ENCODE assay signal across 21 cellular contexts in the genomic region with DNA sequence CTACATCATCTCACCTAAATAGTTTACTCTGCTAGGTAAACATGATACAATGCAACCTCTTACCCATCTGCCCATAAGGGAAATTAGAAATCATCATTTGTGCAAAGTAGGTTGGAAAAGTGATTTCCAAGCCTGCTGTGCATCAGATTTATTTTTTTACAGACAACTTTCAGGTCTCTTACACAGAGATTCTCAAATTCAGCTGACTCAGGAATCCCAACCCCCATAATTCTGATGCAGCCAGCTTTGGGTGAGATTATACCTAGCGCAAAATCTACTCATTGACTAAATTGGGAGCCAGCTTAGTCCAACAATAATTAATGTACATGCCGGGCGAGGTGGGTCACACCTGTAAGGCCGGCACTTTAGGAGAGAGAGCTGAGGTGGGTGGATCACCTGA. TPM values are rescaled to one million over a fixed set of nuclear protein-coding genes. Genes with fewer than 3 reads are reported as not detected.
DNase-seq lines count a peak whose midpoint lies in the region; ATAC-seq and TF ChIP-seq lines count a peak whose summit lies in the region.
"Had no signal": no experiment of that assay in that cellular context is flagged by ENCODE, and none has a peak within 500 bp of the region (broad histone marks: within the 10 kb centered on the region; RNA-seq: fewer than 3 reads in every experiment).

No MANE protein-coding gene starts in this region.

- H3K4me1 ChIP-seq in CD8-positive, alpha-beta memory T cell (ENCODE audit: insufficient read depth, low read length), result peaks cover 30% of the 10 kb centered on the region
- peaks cover 28% of the 10 kb centered on the region for H3K4me1 ChIP-seq in PC-9 (replicated peaks; ENCODE audit: insufficient read depth)

- intact Hi-C loops in PC-9 (cut with micrococcal nuclease; ENCODE audit: unreplicated experiment), result loop anchor here (5.0 kb wide), 2 partner anchors 35 kb away; no protein-coding TSS in a partner anchor

- CTCF ChIA-PET in CD8-positive, alpha-beta memory T cell (lab: Charles Lee), result interaction anchor here (1.3 kb wide), 1 partner anchor 151 kb away, joined by 3 read pairs; no protein-coding TSS in a partner anchor
- CTCF ChIA-PET in PC-9 (lab: Charles Lee), result interaction anchor here (0.5 to 0.6 kb wide), 2 partner anchors 20 to 906 kb away, joined by 3 to 5 read pairs; no protein-coding TSS in a partner anchor

- DNase-seq in CD8-positive, alpha-beta memory T cell, result no peak
- no peak for DNase-seq in PC-9
- DNase-seq in naive thymus-derived CD8-positive, alpha-beta T cell, result no peak
- no peak for DNase-seq in GOT3 (lab: John Stamatoyannopoulos, UW)
- no peak for DNase-seq in effector CD4-positive, alpha-beta T cell
- no peak for DNase-seq in EL
- DNase-seq: activated B cell treated with CpG ODN at 0.5 μM for 24 hours; activated naive CD4-positive, alpha-beta T cell treated with Interleukin-2 at 50 U/mL for 16 hours; AML-193; naive B cell; NCI-H1105; NCI-H510A treated with DMSO at 0.1 percent for 48 hours; posterior cingulate gyrus; Right ventricle myocardium superior; stimulated activated naive CD8-positive, alpha-beta T cell treated with anti-CD3 and anti-CD28 coated beads, Interleukin-15, amount 100 ng/mL, for 72 hours; transverse colon had no signal

- no peaks in the 10 kb centered on the region for H4K20me1 ChIP-seq in PC-9 (ENCODE audit: insufficient read depth)

- peaks cover 36 to 81% (median 39%) of the 10 kb centered on the region in 3 donors for H3K36me3 Mint-ChIP-seq in CD8-positive, alpha-beta memory T cell
- peaks cover 79% of the 10 kb centered on the region for H3K36me3 Mint-ChIP-seq in brain
- H3K36me3 Mint-ChIP-seq in naive thymus-derived CD8-positive, alpha-beta T cell, result peaks cover 12 to 63% (median 39%) of the 10 kb centered on the region in 3 donors

- no peak for ATAC-seq in naive thymus-derived CD8-positive, alpha-beta T cell
- ATAC-seq: stimulated activated naive CD8-positive, alpha-beta T cell treated with anti-CD3 and anti-CD28 coated beads, Interleukin-15, amount 100 ng/mL, for 72 hours had no signal

- no peak overlapping the region for H3K4me2 ChIP-seq in PC-9

- no peaks in the 10 kb centered on the region for H3K9me3 Mint-ChIP-seq in CD8-positive, alpha-beta memory T cell
- H3K9me3 Mint-ChIP-seq in brain, result no peaks in the 10 kb centered on the region
- H3K9me3 Mint-ChIP-seq in naive thymus-derived CD8-positive, alpha-beta T cell, result no peaks in the 10 kb centered on the region
- H3K9me3 Mint-ChIP-seq: activated B cell treated with CpG ODN at 0.5 μM for 24 hours; naive B cell; stimulated activated naive CD8-positive, alpha-beta T cell treated with anti-CD3 and anti-CD28 coated beads, Interleukin-15, amount 100 ng/mL, for 72 hours had no signal

- no TSS peak for BruUV-seq in PC-9 (replicated peaks; lab: Mats Ljungman, UMichigan)

- no peaks in the 10 kb centered on the region for H3K27me3 Mint-ChIP-seq in CD8-positive, alpha-beta memory T cell
- H3K27me3 Mint-ChIP-seq in brain, result no peaks in the 10 kb centered on the region
- H3K27me3 Mint-ChIP-seq in naive thymus-derived CD8-positive, alpha-beta T cell, result no peaks in the 10 kb centered on the region
- H3K27me3 Mint-ChIP-seq: activated B cell treated with CpG ODN at 0.5 μM for 24 hours; naive B cell; stimulated activated naive CD8-positive, alpha-beta T cell treated with anti-CD3 and anti-CD28 coated beads, Interleukin-15, amount 100 ng/mL, for 72 hours had no signal

- peaks cover 44 to 60% (median 56%) of the 10 kb centered on the region in 3 donors for H3K4me1 Mint-ChIP-seq in CD8-positive, alpha-beta memory T cell
- peaks cover 48% of the 10 kb centered on the region for H3K4me1 Mint-ChIP-seq in brain
- peaks cover 24 to 61% (median 57%) of the 10 kb centered on the region in 4 donors for H3K4me1 Mint-ChIP-seq in naive thymus-derived CD8-positive, alpha-beta T cell
- H3K4me1 Mint-ChIP-seq: activated B cell treated with CpG ODN at 0.5 μM for 24 hours had no signal

- no peaks in the 10 kb centered on the region for H3K9me2 ChIP-seq in PC-9 (ENCODE audit: insufficient read depth)

- peaks cover 43% of the 10 kb centered on the region for H3F3A ChIP-seq in PC-9 (ENCODE audit: insufficient read depth, low read depth)

- H3K27ac Mint-ChIP-seq in CD8-positive, alpha-beta memory T cell, result peak overlapping the region in 5 of 8 donors; percentile 38 to 74 (median 66)
- peak overlapping the region in 1 of 5 experiments; percentile 2 for H3K27ac Mint-ChIP-seq in brain
- peak overlapping the region in 8 of 10 donors; percentile 26 to 79 (median 52) for H3K27ac Mint-ChIP-seq in naive thymus-derived CD8-positive, alpha-beta T cell
- H3K27ac Mint-ChIP-seq: activated B cell treated with CpG ODN at 0.5 μM for 24 hours had no signal

- no peak overlapping the region for H3K4me3 ChIP-seq in CD8-positive, alpha-beta memory T cell (ENCODE audit: low read length)
- no peak overlapping the region for H3K4me3 ChIP-seq in PC-9
- H3K4me3 ChIP-seq: lung, transverse colon had no signal

- no peak for TF ChIP-seq CTCF in PC-9 (conservative IDR thresholded peaks at IDR 0.05)
- no peak for TF ChIP-seq CTCF in brain (conservative IDR thresholded peaks at IDR 0.05)

- H3K4me3 Mint-ChIP-seq in CD8-positive, alpha-beta memory T cell, result peak overlapping the region in 3 of 7 donors; percentile 25 to 42 (median 41)
- peak overlapping the region; percentile 0 to 51 (median 41) for H3K4me3 Mint-ChIP-seq in brain
- H3K4me3 Mint-ChIP-seq in naive thymus-derived CD8-positive, alpha-beta T cell, result peak overlapping the region in 6 of 10 donors; percentile 6 to 32 (median 19)
- H3K4me3 Mint-ChIP-seq: activated B cell treated with CpG ODN at 0.5 μM for 24 hours; stimulated activated naive CD8-positive, alpha-beta T cell treated with anti-CD3 and anti-CD28 coated beads, Interleukin-15, amount 100 ng/mL, for 72 hours had no signal

- POLR2A ChIA-PET in CD8-positive, alpha-beta memory T cell (lab: Charles Lee), result interaction anchor here (0.5 kb wide), 1 partner anchor 9 kb away, joined by 5 read pairs; no protein-coding TSS in a partner anchor
- POLR2A ChIA-PET in PC-9 (lab: Charles Lee; ENCODE audit: unreplicated experiment), result no interaction called here
- POLR2A ChIA-PET in naive thymus-derived CD8-positive, alpha-beta T cell (lab: Charles Lee), result no interaction called here

- H3K9me3 ChIP-seq in CD8-positive, alpha-beta memory T cell (ENCODE audit: low read length), result no peaks in the 10 kb centered on the region
- H3K9me3 ChIP-seq in PC-9 (ENCODE audit: insufficient read depth, low read depth), result no peaks in the 10 kb centered on the region
- H3K9me3 ChIP-seq: transverse colon had no signal

- H3K79me2 ChIP-seq in PC-9 (ENCODE audit: low read depth), result 0 out of 2 replicates have a peak, but pooled peaks cover 7% of the 10 kb centered on the region

- H3K36me3 ChIP-seq in CD8-positive, alpha-beta memory T cell (ENCODE audit: insufficient read depth, low read length), result peaks cover 88% of the 10 kb centered on the region
- peaks cover 19% of the 10 kb centered on the region for H3K36me3 ChIP-seq in PC-9 (ENCODE audit: low read depth)

- no peaks in the 10 kb centered on the region for H3K27me3 ChIP-seq in CD8-positive, alpha-beta memory T cell (ENCODE audit: insufficient read depth, low read length, poor library complexity, severe bottlenecking)
- no peaks in the 10 kb centered on the region for H3K27me3 ChIP-seq in PC-9 (ENCODE audit: insufficient read depth, low read depth)
- H3K27me3 ChIP-seq: transverse colon had no signal

- H2AFZ ChIP-seq in PC-9, result no peak overlapping the region

- no peak overlapping the region for H3K27ac ChIP-seq in CD8-positive, alpha-beta memory T cell (ENCODE audit: low read depth, low read length)
- peak overlapping the region; percentile 84 for H3K27ac ChIP-seq in PC-9
- H3K27ac ChIP-seq: transverse colon had no signal

RNA-seq across cellular contexts. Expression of a gene that starts 8.5 kb away (rescaled TPM):
- total RNA-seq in CD8-positive, alpha-beta memory T cell, result 100 to 1,000 TPM; 105 to 106 TPM
- polyA plus RNA-seq in CD8-positive, alpha-beta memory T cell, result 96.6 TPM
- total RNA-seq in PC-9 (2021), result 24.9 and 26.2 TPM in 2 replicates
- polyA plus RNA-seq in brain (ENCODE audit: insufficient read depth, low read depth, low replicate concordance), result 19.7 TPM
- total RNA-seq in naive thymus-derived CD8-positive, alpha-beta T cell, result 100 to 1,000 TPM; 108 to 115 TPM
- polyA plus RNA-seq in naive thymus-derived CD8-positive, alpha-beta T cell, result 10 to 100 TPM; 47.6 to 88.0 (median 71.8) TPM

RNA-seq across cellular contexts. Expression of a gene that starts 54.8 kb away (rescaled TPM):
- under 1 TPM; 0.13 to 0.15 TPM for total RNA-seq in CD8-positive, alpha-beta memory T cell
- not detected for polyA plus RNA-seq in CD8-positive, alpha-beta memory T cell
- 0.13 TPM in 1 of 2 replicates, not detected in the other for total RNA-seq in PC-9 (2021)
- polyA plus RNA-seq in brain (ENCODE audit: insufficient read depth, low read depth, low replicate concordance), result 0.76 TPM
- not detected for total RNA-seq in naive thymus-derived CD8-positive, alpha-beta T cell
- polyA plus RNA-seq in naive thymus-derived CD8-positive, alpha-beta T cell, result under 1 TPM in 1 of 3 donors, not detected in 2; 0.67 TPM
- total RNA-seq: HT1080; LHCN-M2; Right ventricle myocardium superior; T-helper 1 cell treated with Interleukin-12 subunit alpha and Interleukin-12 subunit beta and Interleukin-4 antibody, amounts not matched to agents 30 ng/mL and 1 ng/mL, for 36 hours had no signal
